Comparison of ENCODE assay signal across 10 cellular contexts in genomic region chr3:66582721-66583141, GRCh38.
DNase-seq lines count a peak whose midpoint lies in the region; ATAC-seq and TF ChIP-seq lines count a peak whose summit lies in the region.
"Had no signal": no experiment of that assay in that cellular context is flagged by ENCODE, and none has a peak within 500 bp of the region (broad histone marks: within the 10 kb centered on the region; RNA-seq: fewer than 3 reads in every experiment).

No MANE protein-coding gene starts in this region.

- peak; percentile 16 to 72 (median 48) for DNase-seq in CD8-positive, alpha-beta T cell
- DNase-seq in LHCN-M2 (ENCODE audit: low read depth) (peak; percentile 69), vagina (ENCODE audit: extremely low spot score in 2 of 2) (no peak), DMS114 treated with DMSO at 0.1 percent for 48 hours (lab: John Stamatoyannopoulos, UW; ENCODE audit: unreplicated experiment) (no peak), PC-9 (no peak)
- DNase-seq in activated T-cell treated with anti-CD3 and anti-CD28 coated beads, Interleukin-2, amount 50 U/mL, for 4 hours, result peak; percentile 30
- peak; percentile 2 to 8 for DNase-seq in stimulated activated CD4-positive, alpha-beta T cell treated with anti-CD3 and anti-CD28 coated beads, Interleukin-15, amount 100 ng/mL, for 48 hours (ENCODE audit: low read depth in 2 of 2)

- peaks cover 15% of the 10 kb centered on the region for H3K4me1 ChIP-seq in CD8-positive, alpha-beta T cell (ENCODE audit: insufficient read depth, low read length)
- no peaks in the 10 kb centered on the region for H3K4me1 ChIP-seq in vagina
- no peaks in the 10 kb centered on the region for H3K4me1 ChIP-seq in PC-9 (replicated peaks; ENCODE audit: insufficient read depth)
- H3K4me1 ChIP-seq: body of pancreas had no signal

- H3K4me3 ChIP-seq in CD8-positive, alpha-beta T cell (ENCODE audit: low read depth, low read length), result no peak overlapping the region
- H3K4me3 ChIP-seq in vagina, result no peak overlapping the region
- no peak overlapping the region for H3K4me3 ChIP-seq in PC-9
- H3K4me3 ChIP-seq: body of pancreas, skin epidermis had no signal

- H3K36me3 ChIP-seq in CD8-positive, alpha-beta T cell (ENCODE audit: insufficient read depth, low read length), result no peaks in the 10 kb centered on the region
- H3K36me3 ChIP-seq in vagina (no peaks in the 10 kb centered on the region), PC-9 (ENCODE audit: low read depth) (no peaks in the 10 kb centered on the region)

- no peaks in the 10 kb centered on the region for H3K36me3 Mint-ChIP-seq in CD8-positive, alpha-beta T cell
- H3K36me3 Mint-ChIP-seq in activated T-cell treated with anti-CD3 and anti-CD28 coated beads, Interleukin-2, amount 50 U/mL, for 4 hours (ENCODE audit: insufficient read depth), result no peaks in the 10 kb centered on the region

- ATAC-seq in CD8-positive, alpha-beta T cell, result peak; percentile 81
- ATAC-seq in GM21528 (IDR thresholded peaks at IDR 0.05; ENCODE audit: low FRiP score, unreplicated experiment), result peak; percentile 93
- peak; percentile 76 to 92 for ATAC-seq in activated T-cell treated with anti-CD3 and anti-CD28 coated beads, Interleukin-2, amount 50 U/mL, for 4 hours
- ATAC-seq: body of pancreas had no signal

- TF ChIP-seq POLR2A in vagina (IDR thresholded peaks at IDR 0.05), result no peak

- intact Hi-C loops in CD8-positive, alpha-beta T cell (cut with DNase I, micrococcal nuclease), result no loop called here
- intact Hi-C loops in vagina (cut with DNase I), result no loop called here
- intact Hi-C loops in PC-9 (cut with micrococcal nuclease; ENCODE audit: unreplicated experiment), result no loop called here

- peaks cover 18% of the 10 kb centered on the region for H3K4me1 Mint-ChIP-seq in CD8-positive, alpha-beta T cell (ENCODE audit: low read depth)
- H3K4me1 Mint-ChIP-seq in activated T-cell treated with anti-CD3 and anti-CD28 coated beads, Interleukin-2, amount 50 U/mL, for 4 hours (ENCODE audit: low read depth), result peaks cover 18% of the 10 kb centered on the region

- no peak overlapping the region for H3K4me2 ChIP-seq in PC-9

- TF ChIP-seq CTCF in CD8-positive, alpha-beta T cell (IDR thresholded peaks at IDR 0.05), result no peak
- TF ChIP-seq CTCF in vagina (IDR thresholded peaks at IDR 0.05) (no peak), PC-9 (conservative IDR thresholded peaks at IDR 0.05) (no peak)

- peaks cover 6% of the 10 kb centered on the region for H3K27me3 ChIP-seq in CD8-positive, alpha-beta T cell (ENCODE audit: insufficient read depth, low read length)
- H3K27me3 ChIP-seq in vagina (no peaks in the 10 kb centered on the region), PC-9 (ENCODE audit: insufficient read depth, low read depth) (no peaks in the 10 kb centered on the region)
- H3K27me3 ChIP-seq: body of pancreas had no signal

- no peaks in the 10 kb centered on the region for H3K9me2 ChIP-seq in PC-9 (ENCODE audit: insufficient read depth)

- H3K9me3 ChIP-seq in CD8-positive, alpha-beta T cell (ENCODE audit: low read length), result no peaks in the 10 kb centered on the region
- H3K9me3 ChIP-seq in vagina (no peaks in the 10 kb centered on the region), PC-9 (ENCODE audit: insufficient read depth, low read depth) (no peaks in the 10 kb centered on the region; the same call in 1 of the 2 replicates)
- H3K9me3 ChIP-seq: body of pancreas had no signal

- H3F3A ChIP-seq in PC-9 (ENCODE audit: insufficient read depth, low read depth), result no peaks in the 10 kb centered on the region

- peak overlapping the region; percentile 17 for H3K4me3 Mint-ChIP-seq in CD8-positive, alpha-beta T cell
- peak overlapping the region; percentile 16 for H3K4me3 Mint-ChIP-seq in activated T-cell treated with anti-CD3 and anti-CD28 coated beads, Interleukin-2, amount 50 U/mL, for 4 hours

- POLR2A ChIA-PET in CD8-positive, alpha-beta T cell (lab: Charles Lee), result interaction anchor here (1.2 to 1.4 kb wide), 2 partner anchors 92 to 188 kb away, joined by 3 read pairs; no protein-coding TSS in a partner anchor
- POLR2A ChIA-PET in PC-9 (lab: Charles Lee; ENCODE audit: unreplicated experiment), result no interaction called here

- no TSS peak for BruUV-seq in PC-9 (replicated peaks; lab: Mats Ljungman, UMichigan)

- no peak overlapping the region for H3K27ac ChIP-seq in CD8-positive, alpha-beta T cell (ENCODE audit: low read depth, low read length)
- no peak overlapping the region for H3K27ac ChIP-seq in vagina
- no peak overlapping the region for H3K27ac ChIP-seq in PC-9
- H3K27ac ChIP-seq: body of pancreas, skin epidermis had no signal

- H3K79me2 ChIP-seq in PC-9 (ENCODE audit: low read depth), result no peaks in the 10 kb centered on the region

- no peaks in the 10 kb centered on the region for H4K20me1 ChIP-seq in PC-9 (ENCODE audit: insufficient read depth)

- no peak overlapping the region for H2AFZ ChIP-seq in PC-9

- CTCF ChIA-PET in CD8-positive, alpha-beta T cell (lab: Charles Lee), result interaction anchor here (0.8 kb wide), 1 partner anchor 559 kb away, joined by 4 read pairs; no protein-coding TSS in a partner anchor
- CTCF ChIA-PET in PC-9 (lab: Charles Lee), result no interaction called here

- H3K9me3 Mint-ChIP-seq in CD8-positive, alpha-beta T cell, result peaks cover 3% of the 10 kb centered on the region
- peaks cover 13% of the 10 kb centered on the region for H3K9me3 Mint-ChIP-seq in activated T-cell treated with anti-CD3 and anti-CD28 coated beads, Interleukin-2, amount 50 U/mL, for 4 hours

- H3K27me3 Mint-ChIP-seq in CD8-positive, alpha-beta T cell (ENCODE audit: low read depth), result peaks cover 39% of the 10 kb centered on the region
- H3K27me3 Mint-ChIP-seq in activated T-cell treated with anti-CD3 and anti-CD28 coated beads, Interleukin-2, amount 50 U/mL, for 4 hours (ENCODE audit: low read depth), result peaks cover 22% of the 10 kb centered on the region

- no peak overlapping the region for H3K27ac Mint-ChIP-seq in CD8-positive, alpha-beta T cell

Comparison
In these comparisons a context has a peak if more than half of its experiments do, and no peak if none do; other contexts are left out.
1. DNase-seq: peak in CD8-positive, alpha-beta T cell (7 of 7), LHCN-M2 (single experiment), activated T-cell treated with anti-CD3 and anti-CD28 coated beads, Interleukin-2, amount 50 U/mL, for 4 hours (single experiment) and stimulated activated CD4-positive, alpha-beta T cell treated with anti-CD3 and anti-CD28 coated beads, Interleukin-15, amount 100 ng/mL, for 48 hours (2 of 2); none in vagina (0 of 2), DMS114 treated with DMSO at 0.1 percent for 48 hours (single experiment) and PC-9 (0 of 2).
2. Peak in every context shown above with its lines, with median percentiles within 50 percentile points of each other: ATAC-seq.